ENCODE assay signal across 18 cellular contexts in the genomic region with DNA sequence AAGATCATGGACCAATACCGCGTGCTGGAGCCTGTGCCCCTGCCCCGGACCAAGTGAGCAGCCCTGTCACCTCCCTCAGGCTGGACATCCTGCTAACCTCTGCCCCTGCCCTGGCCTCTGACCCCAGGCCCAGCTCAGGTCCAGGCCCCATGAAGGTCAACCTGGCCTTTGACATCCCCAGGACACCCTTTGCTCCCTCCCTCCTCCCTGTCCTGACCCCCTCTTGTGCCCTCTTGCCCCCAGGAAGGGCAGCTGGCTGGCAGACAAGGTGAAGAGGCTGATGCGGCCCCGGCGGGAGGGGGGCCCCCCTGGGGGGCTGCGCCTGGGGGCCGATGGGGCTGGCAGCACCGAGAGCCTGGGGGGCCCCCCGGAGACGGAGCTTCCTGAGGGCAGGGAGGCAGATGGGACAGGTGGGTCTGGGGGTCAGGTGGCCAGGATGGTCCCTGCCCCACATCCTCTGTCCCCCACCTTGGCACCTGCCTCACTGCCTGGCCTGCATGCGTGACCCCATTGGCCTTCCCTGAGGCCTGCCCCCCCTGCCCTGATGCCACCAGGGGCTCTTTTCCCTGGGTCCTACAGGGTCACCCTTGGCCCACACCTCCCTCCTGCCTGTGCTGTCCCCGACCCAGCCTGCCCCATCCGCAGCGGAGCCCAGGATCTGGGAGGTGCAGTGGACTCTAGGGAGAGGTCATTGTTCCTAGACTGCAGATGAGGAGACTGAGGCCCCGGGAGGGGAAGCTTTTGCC. TPM values are rescaled to one million over a fixed set of nuclear protein-coding genes. Genes with fewer than 3 reads are reported as not detected.
A peak's percentile ranks its signal among the peaks of the same experiment; 100 is the strongest.
DNase-seq lines count a peak whose midpoint lies in the region; ATAC-seq, FAIRE-seq and TF ChIP-seq lines count a peak whose summit lies in the region.
"Had no signal": no experiment of that assay in that cellular context is flagged by ENCODE, and none has a peak within 500 bp of the region (broad histone marks: within the 10 kb centered on the region; RNA-seq: fewer than 3 reads in every experiment).

No MANE protein-coding gene starts in this region.

- H3K4ac ChIP-seq in H1 (replicated peaks; ENCODE audit: insufficient read length, low read depth, low read length), result no peak overlapping the region
- peak overlapping the region in 1 of 2 experiments; percentile 8 for H3K4ac ChIP-seq in mesenchymal stem cell (ENCODE audit: low read depth in 1 of 2, low read length in 2 of 2)

- H3K14ac ChIP-seq in H1 (ENCODE audit: insufficient read length) (no peak overlapping the region), mesenchymal stem cell (ENCODE audit: low read length in 2 of 2) (peak overlapping the region in 1 of 2 experiments; percentile 38)

- peak overlapping the region; percentile 0 for H3K9ac ChIP-seq in NT2/D1 (ENCODE audit: insufficient read length, low read depth)
- no peak overlapping the region for H3K9ac ChIP-seq in H1 (replicated peaks in 1 of 4; ENCODE audit: extremely low read depth in 1 of 4, low read depth in 3 of 4, low read length in 3 of 4)
- no peak overlapping the region for H3K9ac ChIP-seq in mesenchymal stem cell (ENCODE audit: low read length)
- H3K9ac ChIP-seq: KMS-11 had no signal

- H2AK5ac ChIP-seq in H1 (ENCODE audit: low read depth, low read length) (peak overlapping the region; percentile 86; the same call in 1 of the 2 replicates), mesenchymal stem cell (ENCODE audit: low read length, severe bottlenecking) (no peak overlapping the region)

- H2AFZ ChIP-seq in H1 (ENCODE audit: low read length) (no peak overlapping the region), mesenchymal stem cell (ENCODE audit: low read depth, low read length) (no peak overlapping the region)

- H3K36me3 ChIP-seq in NT2/D1 (ENCODE audit: insufficient read depth, insufficient read length, low read length), result no peaks in the 10 kb centered on the region
- H3K36me3 ChIP-seq in H1 (ENCODE audit: control insufficient read depth in 2 of 4, insufficient read depth in 4 of 4, low read length in 3 of 4), result no peaks in the 10 kb centered on the region
- H3K36me3 ChIP-seq in mesenchymal stem cell (ENCODE audit: control insufficient read depth in 1 of 2, insufficient read depth in 2 of 2, low read depth in 1 of 2, low read length in 2 of 2), result no peaks in the 10 kb centered on the region
- H3K36me3 ChIP-seq: Peyer's patch had no signal

- H3K56ac ChIP-seq in H1 (replicated peaks; ENCODE audit: insufficient read length, low read depth, low read length), result no peak overlapping the region

- H2BK120ac ChIP-seq in H1 (replicated peaks; ENCODE audit: low read depth, low read length) (no peak overlapping the region), mesenchymal stem cell (ENCODE audit: low read depth, low read length) (no peak overlapping the region)

- no peak for TF ChIP-seq EP300 in H1 (IDR thresholded peaks at IDR 0.05; ENCODE audit: borderline replicate concordance in 1 of 2, low read depth in 2 of 2, low read length in 2 of 2)

- DNase-seq in GM13976 (ENCODE audit: low spot score) (peak; percentile 44), NT2/D1 (ENCODE audit: low read depth, low spot score) (no peak), H1 (ENCODE audit: low read depth in 1 of 2, low spot score in 2 of 2) (no peak), mesenchymal stem cell (no peak), cerebellar nuclear complex (lab: John Stamatoyannopoulos, UW) (no peak), NCI-H2196 treated with DMSO at 0.1 percent for 48 hours (lab: John Stamatoyannopoulos, UW; ENCODE audit: unreplicated experiment) (no peak)
- DNase-seq: ACHN, DMS79, MV-4-11, NCI-H187, NCI-H2107, NCI-H2227 treated with DMSO at 0.1 percent for 48 hours, NCI-H524 treated with DMSO at 0.1 percent for 48 hours, Peyer's patch, T-cell had no signal

- peaks cover 40% of the 10 kb centered on the region for H3K4me1 ChIP-seq in NT2/D1 (ENCODE audit: insufficient read depth, insufficient read length)
- H3K4me1 ChIP-seq in H1 (replicated peaks in 1 of 4; ENCODE audit: control insufficient read depth in 3 of 4, insufficient read depth in 4 of 4, low read length in 3 of 4), result peaks cover 0 to 30% (median 20%) of the 10 kb centered on the region in 4 experiments; a peak in 6 of 7 replicates
- H3K4me1 ChIP-seq in mesenchymal stem cell (ENCODE audit: control insufficient read depth, insufficient read depth, low read depth, low read length), result peaks cover 35% of the 10 kb centered on the region

- no peak for FAIRE-seq in H1 (lab: Jason Lieb, UNC)

- H2BK20ac ChIP-seq in H1 (ENCODE audit: low read length), result 0 out of 2 replicates have a peak overlapping the region, but pooled peaks have one; percentile 32

- no peak overlapping the region; the same call in none of the 2 replicates for H3K18ac ChIP-seq in H1 (ENCODE audit: extremely low read depth, low read length)
- peak overlapping the region in 1 of 2 experiments; percentile 21 for H3K18ac ChIP-seq in mesenchymal stem cell (ENCODE audit: low read depth in 1 of 2, low read length in 2 of 2)

- no peak overlapping the region for H3K4me3 ChIP-seq in NT2/D1 (ENCODE audit: insufficient read length, low read depth)
- no peak overlapping the region for H3K4me3 ChIP-seq in H1 (ENCODE audit: extremely low read depth in 1 of 4, insufficient read depth in 2 of 4, low read depth in 3 of 4, low read length in 4 of 4)
- H3K4me3 ChIP-seq in mesenchymal stem cell (ENCODE audit: insufficient read depth in 1 of 2, low read depth in 1 of 2, low read length in 2 of 2), result no peak overlapping the region

- no peaks in the 10 kb centered on the region; the same call in 1 of the 2 replicates for H3K23me2 ChIP-seq in H1 (ENCODE audit: low read depth, low read length)

- TF ChIP-seq POLR2A in H1 (IDR thresholded peaks at IDR 0.05; ENCODE audit: control extremely low read depth in 1 of 2, low read depth in 2 of 2, low read length in 2 of 2), result no peak

- H2BK12ac ChIP-seq in H1 (ENCODE audit: low read depth, low read length) (no peak overlapping the region; the same call in 1 of the 2 replicates), mesenchymal stem cell (ENCODE audit: low read length in 2 of 2) (peak overlapping the region in 1 of 2 experiments; percentile 21)

- peak overlapping the region; percentile 76 for H4K8ac ChIP-seq in H1 (ENCODE audit: extremely low read depth, insufficient read depth, low read length)
- no peak overlapping the region for H4K8ac ChIP-seq in mesenchymal stem cell (ENCODE audit: low read length)

- H2BK15ac ChIP-seq in H1 (ENCODE audit: low read length) (0 out of 2 replicates have a peak overlapping the region, but pooled peaks have one; percentile 81), mesenchymal stem cell (ENCODE audit: low read depth, poor library complexity, severe bottlenecking) (no peak overlapping the region)

- in situ Hi-C loops in GM13976 (cut with MboI; ENCODE audit: low sequenced_read_pairs, unreplicated experiment), result no loop called here

- H3K4me2 ChIP-seq in H1 (ENCODE audit: insufficient read depth in 1 of 2, low read depth in 2 of 2, low read length in 2 of 2) (no peak overlapping the region), mesenchymal stem cell (ENCODE audit: low read length, poor library complexity, severe bottlenecking) (no peak overlapping the region)
- H3K4me2 ChIP-seq: KMS-11 had no signal

- H3K27ac ChIP-seq in H1 (ENCODE audit: low read depth, low read length) (no peak overlapping the region), mesenchymal stem cell (ENCODE audit: low read length, poor library complexity, severe bottlenecking) (no peak overlapping the region)
- H3K27ac ChIP-seq: KMS-11, SK-N-MC had no signal

- H3K27me3 ChIP-seq in NT2/D1 (ENCODE audit: insufficient read depth, insufficient read length), result no peaks in the 10 kb centered on the region
- H3K27me3 ChIP-seq in H1 (replicated peaks in 1 of 4; ENCODE audit: control insufficient read depth in 3 of 4, extremely low read depth in 1 of 4, insufficient read depth in 3 of 4, low read length in 3 of 4), result no peaks in the 10 kb centered on the region
- H3K27me3 ChIP-seq in mesenchymal stem cell (ENCODE audit: control insufficient read depth in 1 of 2, insufficient read depth in 1 of 2, low read length in 2 of 2), result peaks cover 0 to 10% of the 10 kb centered on the region in 2 experiments
- H3K27me3 ChIP-seq: Peyer's patch had no signal

- peak overlapping the region; percentile 54 for H4K91ac ChIP-seq in H1 (replicated peaks; ENCODE audit: insufficient read length, low read length)
- peak overlapping the region; percentile 73 for H4K91ac ChIP-seq in mesenchymal stem cell (ENCODE audit: low read length)

- H4K5ac ChIP-seq in H1 (ENCODE audit: insufficient read length, low read depth, low read length), result no peak overlapping the region

- no peaks in the 10 kb centered on the region for H3K79me2 ChIP-seq in H1 (ENCODE audit: control insufficient read depth in 1 of 2, insufficient read depth in 2 of 2, low read length in 2 of 2)

- H2BK5ac ChIP-seq in H1 (ENCODE audit: low read depth, low read length) (peak overlapping the region; percentile 35; the same call in 1 of the 2 replicates), mesenchymal stem cell (ENCODE audit: low read depth, low read length, poor library complexity, severe bottlenecking) (no peak overlapping the region)

- CTCF ChIA-PET in H1 (lab: Charles Lee; ENCODE audit: partially characterized antibody), result interaction anchor here (0.6 to 37.6 kb wide), 26 partner anchors 15 to 868 kb away, joined by 3 to 614 read pairs (median 6); a partner anchor contains a TSS

- POLR2A ChIA-PET in H1 (lab: Charles Lee; ENCODE audit: partially characterized antibody), result interaction anchor here (1.0 to 6.2 kb wide), 8 partner anchors 12 to 147 kb away, joined by 3 to 47 read pairs (median 6); a partner anchor contains a TSS

- H3K9me3 ChIP-seq in NT2/D1 (ENCODE audit: insufficient read depth, low read length), result no peaks in the 10 kb centered on the region
- no peaks in the 10 kb centered on the region for H3K9me3 ChIP-seq in H1 (ENCODE audit: insufficient read depth in 2 of 2, low read depth in 1 of 2, low read length in 1 of 2)
- H3K9me3 ChIP-seq in mesenchymal stem cell (ENCODE audit: control insufficient read depth, low read length), result no peaks in the 10 kb centered on the region
- H3K9me3 ChIP-seq: Peyer's patch had no signal

- 91% methylated on average over 11 of the region's 16 CpGs; no CpG with 5 or more reads in 1 of the 2 experiments for WGBS in H1 (ENCODE audit: extremely low coverage in 1 of 2, insufficient coverage in 1 of 2, insufficient read length in 1 of 2, insufficient replicate concordance in 2 of 2, low coverage in 1 of 2, low lambda C conversion rate in 2 of 2, missing lambda C conversion rate in 1 of 2), 2 experiments
- 87% methylated on average over 5 of the region's 16 CpGs for WGBS in mesenchymal stem cell

- H4K20me1 ChIP-seq in H1 (replicated peaks in 1 of 2; ENCODE audit: control insufficient read depth in 1 of 2, insufficient read depth in 2 of 2, low read length in 2 of 2), result no peaks in the 10 kb centered on the region

- H3K23ac ChIP-seq in H1 (ENCODE audit: insufficient read length) (no peak overlapping the region), mesenchymal stem cell (ENCODE audit: low read length in 2 of 2) (no peak overlapping the region)

- no peak for TF ChIP-seq RAD21 in H1 (IDR thresholded peaks at IDR 0.05 in 1 of 2, conservative IDR thresholded peaks at IDR 0.05 in 1 of 2; ENCODE audit: low read depth in 2 of 2, low read length in 2 of 2)

- no peak for ATAC-seq in HG03196 (IDR thresholded peaks at IDR 0.05; ENCODE audit: unreplicated experiment)
- ATAC-seq: T-cell had no signal

- H3K79me1 ChIP-seq in H1 (ENCODE audit: low read depth, low read length), result no peaks in the 10 kb centered on the region
- peaks cover 2% of the 10 kb centered on the region for H3K79me1 ChIP-seq in mesenchymal stem cell (replicated peaks; ENCODE audit: low read length, poor library complexity, severe bottlenecking)

- TF ChIP-seq CTCF in GM13976 (IDR thresholded peaks at IDR 0.05; ENCODE audit: borderline replicate concordance, control extremely low read depth, extremely low read depth, insufficient read depth, missing control alignments) (no peak), H1 (IDR thresholded peaks at IDR 0.05; ENCODE audit: control extremely low read depth in 1 of 3, insufficient read depth in 1 of 3, low read depth in 1 of 3, low read length in 3 of 3) (no peak)

RNA-seq across cellular contexts. Expression of a gene that starts 5.0 kb away (rescaled TPM):
- 12.6 and 13.2 TPM in 2 replicates for total RNA-seq in H1 (2021; fragmentation: NEBNext Ultra II Directional; extraction: Animal tissue kit (Norgen Biotek cat#: 25700))
- polyA plus RNA-seq in H1 (2011; rRNA removed), result 8.2 and 12.1 TPM in 2 replicates
- 11.5 TPM for polyA plus RNA-seq in H1 (2011; cell fraction: cytosol; rRNA removed)
- polyA plus RNA-seq in H1 (2011; cell fraction: nucleus; rRNA removed), result 27.8 TPM
- polyA plus RNA-seq in H1 (2012, experiment 1 of 2), result 8.5 to 14.4 TPM (median 12.2 TPM) in 4 replicates
- 7.6 TPM for polyA plus RNA-seq in H1 (2012, experiment 2 of 2)
- polyA plus RNA-seq in H1 (2013, experiment 1 of 2), result 5.0 TPM
- 5.5 TPM for polyA plus RNA-seq in H1 (2013, experiment 2 of 2)
- 8.6 and 9.0 TPM in 2 replicates for polyA minus RNA-seq in H1 (2011; rRNA and poly(A)+ RNA removed)
- 12.0 TPM for polyA minus RNA-seq in H1 (2011; cell fraction: cytosol; rRNA and poly(A)+ RNA removed)
- polyA minus RNA-seq in H1 (2011; cell fraction: nucleus; rRNA and poly(A)+ RNA removed), result 17.0 TPM
- polyA plus RNA-seq in mesenchymal stem cell (2013, experiment 1 of 2), result 23.7 TPM
- polyA plus RNA-seq in mesenchymal stem cell (2013, experiment 2 of 2), result 21.3 TPM

RNA-seq across cellular contexts. Expression of a gene that starts 13.9 kb away (rescaled TPM):
- total RNA-seq in H1 (2021; fragmentation: NEBNext Ultra II Directional; extraction: Animal tissue kit (Norgen Biotek cat#: 25700)), result 11.2 and 12.5 TPM in 2 replicates
- 5.9 and 7.9 TPM in 2 replicates for polyA plus RNA-seq in H1 (2011; rRNA removed)
- polyA plus RNA-seq in H1 (2011; cell fraction: cytosol; rRNA removed), result 10.0 TPM
- polyA plus RNA-seq in H1 (2011; cell fraction: nucleus; rRNA removed), result 36.8 TPM
- 12.4 to 18.6 TPM (median 15.8 TPM) in 4 replicates for polyA plus RNA-seq in H1 (2012, experiment 1 of 2)
- polyA plus RNA-seq in H1 (2012, experiment 2 of 2), result 5.3 TPM
- polyA plus RNA-seq in H1 (2013, experiment 1 of 2), result 7.4 TPM
- 6.3 TPM for polyA plus RNA-seq in H1 (2013, experiment 2 of 2)
- 1.1 and 1.8 TPM in 2 replicates for polyA minus RNA-seq in H1 (2011; rRNA and poly(A)+ RNA removed)
- 6.3 TPM for polyA minus RNA-seq in H1 (2011; cell fraction: cytosol; rRNA and poly(A)+ RNA removed)
- 5.4 TPM for polyA minus RNA-seq in H1 (2011; cell fraction: nucleus; rRNA and poly(A)+ RNA removed)
- 2.0 TPM for polyA plus RNA-seq in mesenchymal stem cell (2013, experiment 1 of 2)
- 1.8 TPM for polyA plus RNA-seq in mesenchymal stem cell (2013, experiment 2 of 2)

RNA-seq across cellular contexts. Expression of a gene that starts 36.0 kb away (rescaled TPM):
- total RNA-seq in H1 (2021; fragmentation: NEBNext Ultra II Directional; extraction: Animal tissue kit (Norgen Biotek cat#: 25700)), result 201 and 225 TPM in 2 replicates
- polyA plus RNA-seq in H1 (2011; rRNA removed), result 582 and 631 TPM in 2 replicates
- 623 TPM for polyA plus RNA-seq in H1 (2011; cell fraction: cytosol; rRNA removed)
- 281 TPM for polyA plus RNA-seq in H1 (2011; cell fraction: nucleus; rRNA removed)
- 323 to 414 TPM (median 375 TPM) in 4 replicates for polyA plus RNA-seq in H1 (2012, experiment 1 of 2)
- 341 TPM for polyA plus RNA-seq in H1 (2012, experiment 2 of 2)
- 135 TPM for polyA plus RNA-seq in H1 (2013, experiment 1 of 2)
- 134 TPM for polyA plus RNA-seq in H1 (2013, experiment 2 of 2)
- 60.4 and 79.8 TPM in 2 replicates for polyA minus RNA-seq in H1 (2011; rRNA and poly(A)+ RNA removed)
- polyA minus RNA-seq in H1 (2011; cell fraction: cytosol; rRNA and poly(A)+ RNA removed), result 77.1 TPM
- polyA minus RNA-seq in H1 (2011; cell fraction: nucleus; rRNA and poly(A)+ RNA removed), result 54.4 TPM
- polyA plus RNA-seq in mesenchymal stem cell (2013, experiment 1 of 2), result 235 TPM
- polyA plus RNA-seq in mesenchymal stem cell (2013, experiment 2 of 2), result 233 TPM

RNA-seq across cellular contexts. Expression of a gene that starts 36.6 kb away (rescaled TPM):
- total RNA-seq in H1 (2021; fragmentation: NEBNext Ultra II Directional; extraction: Animal tissue kit (Norgen Biotek cat#: 25700)), result 300 and 326 TPM in 2 replicates
- polyA plus RNA-seq in H1 (2011; rRNA removed), result 650 and 707 TPM in 2 replicates
- 604 TPM for polyA plus RNA-seq in H1 (2011; cell fraction: cytosol; rRNA removed)
- polyA plus RNA-seq in H1 (2011; cell fraction: nucleus; rRNA removed), result 183 TPM
- 380 to 473 TPM (median 438 TPM) in 4 replicates for polyA plus RNA-seq in H1 (2012, experiment 1 of 2)
- polyA plus RNA-seq in H1 (2012, experiment 2 of 2), result 1,230 TPM
- polyA plus RNA-seq in H1 (2013, experiment 1 of 2), result 542 TPM
- polyA plus RNA-seq in H1 (2013, experiment 2 of 2), result 524 TPM
- 31.9 and 44.7 TPM in 2 replicates for polyA minus RNA-seq in H1 (2011; rRNA and poly(A)+ RNA removed)
- polyA minus RNA-seq in H1 (2011; cell fraction: cytosol; rRNA and poly(A)+ RNA removed), result 101 TPM
- 54.3 TPM for polyA minus RNA-seq in H1 (2011; cell fraction: nucleus; rRNA and poly(A)+ RNA removed)
- polyA plus RNA-seq in mesenchymal stem cell (2013, experiment 1 of 2), result 364 TPM
- 351 TPM for polyA plus RNA-seq in mesenchymal stem cell (2013, experiment 2 of 2)

RNA-seq across cellular contexts. Expression of a gene that starts 48.6 kb away (rescaled TPM):
- total RNA-seq in H1 (2021; fragmentation: NEBNext Ultra II Directional; extraction: Animal tissue kit (Norgen Biotek cat#: 25700)), result 36.1 and 37.0 TPM in 2 replicates
- polyA plus RNA-seq in H1 (2011; rRNA removed), result 18.2 and 20.9 TPM in 2 replicates
- 24.8 TPM for polyA plus RNA-seq in H1 (2011; cell fraction: cytosol; rRNA removed)
- polyA plus RNA-seq in H1 (2011; cell fraction: nucleus; rRNA removed), result 29.9 TPM
- 24.8 to 32.6 TPM (median 31.0 TPM) in 4 replicates for polyA plus RNA-seq in H1 (2012, experiment 1 of 2)
- polyA plus RNA-seq in H1 (2012, experiment 2 of 2), result 28.6 TPM
- polyA plus RNA-seq in H1 (2013, experiment 1 of 2), result 13.1 TPM
- 13.3 TPM for polyA plus RNA-seq in H1 (2013, experiment 2 of 2)
- polyA minus RNA-seq in H1 (2011; rRNA and poly(A)+ RNA removed), result 9.2 and 9.3 TPM in 2 replicates
- 19.5 TPM for polyA minus RNA-seq in H1 (2011; cell fraction: cytosol; rRNA and poly(A)+ RNA removed)
- polyA minus RNA-seq in H1 (2011; cell fraction: nucleus; rRNA and poly(A)+ RNA removed), result 13.9 TPM
- polyA plus RNA-seq in mesenchymal stem cell (2013, experiment 1 of 2), result 10.7 TPM
- 10.7 TPM for polyA plus RNA-seq in mesenchymal stem cell (2013, experiment 2 of 2)
